ENCODE assay signal across 14 cellular contexts in the genomic region with DNA sequence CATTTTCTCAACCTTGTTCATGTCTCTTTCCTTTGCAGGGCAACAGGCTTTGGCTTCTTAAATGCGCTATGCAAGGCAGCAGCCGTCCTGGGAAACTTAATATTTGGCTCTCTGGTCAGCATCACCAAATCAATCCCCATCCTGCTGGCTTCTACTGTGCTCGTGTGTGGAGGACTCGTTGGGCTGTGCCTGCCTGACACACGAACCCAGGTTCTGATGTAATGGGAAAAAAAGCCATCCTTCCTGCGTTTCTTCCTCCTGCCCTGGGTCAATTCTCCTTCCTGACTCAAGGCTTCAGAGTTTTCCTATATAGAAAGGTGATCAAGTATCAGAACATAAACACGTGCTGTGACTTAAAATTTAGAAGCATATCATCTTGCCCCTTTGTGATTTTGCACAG.
DNase-seq lines count a peak whose midpoint lies in the region; ATAC-seq and TF ChIP-seq lines count a peak whose summit lies in the region.
"Had no signal": no experiment of that assay in that cellular context is flagged by ENCODE, and none has a peak within 500 bp of the region (broad histone marks: within the 10 kb centered on the region; RNA-seq: fewer than 3 reads in every experiment).

No MANE protein-coding gene starts in this region.

- H3K36me3 ChIP-seq in iPS-15b (ENCODE audit: control insufficient read depth, insufficient read depth, low read length) (no peaks in the 10 kb centered on the region), smooth muscle cell (ENCODE audit: low read depth) (no peaks in the 10 kb centered on the region)

- POLR2A ChIA-PET in T-cell (lab: Charles Lee): interaction anchor here (0.7 to 1.6 kb wide), 3 partner anchors 9 to 218 kb away, joined by 3 to 5 read pairs (median 4); a partner anchor contains a TSS

- peaks cover 3% of the 10 kb centered on the region for H3F3A ChIP-seq in smooth muscle cell (ENCODE audit: low read depth)

- H3K79me2 ChIP-seq in smooth muscle cell (ENCODE audit: low read depth): no peaks in the 10 kb centered on the region

- ATAC-seq in activated T-cell treated with anti-CD3 and anti-CD28 coated beads, Interleukin-2, amount 50 U/mL, for 4 hours: no peak
- no peak for ATAC-seq in T-cell (replicated peaks in 1 of 4)
- ATAC-seq: esophagus mucosa, PC-3 had no signal

- peak overlapping the region; percentile 39 for H3K4me2 ChIP-seq in smooth muscle cell

- no peak overlapping the region for H2AFZ ChIP-seq in smooth muscle cell (ENCODE audit: low read depth)

- H3K27me3 Mint-ChIP-seq in activated T-cell treated with anti-CD3 and anti-CD28 coated beads, Interleukin-2, amount 50 U/mL, for 4 hours (ENCODE audit: low read depth): no peaks in the 10 kb centered on the region
- no peaks in the 10 kb centered on the region for H3K27me3 Mint-ChIP-seq in T-cell

- H3K4me1 ChIP-seq in iPS-15b (ENCODE audit: control insufficient read depth, insufficient read depth, low read length): peaks cover 27% of the 10 kb centered on the region
- peaks cover 27% of the 10 kb centered on the region for H3K4me1 ChIP-seq in smooth muscle cell (ENCODE audit: low read depth)

- peaks cover 56% of the 10 kb centered on the region for H3K4me1 Mint-ChIP-seq in activated T-cell treated with anti-CD3 and anti-CD28 coated beads, Interleukin-2, amount 50 U/mL, for 4 hours (ENCODE audit: low read depth)
- H3K4me1 Mint-ChIP-seq in T-cell: peaks cover 57 to 67% (median 65%) of the 10 kb centered on the region in 3 donors

- H3K9ac ChIP-seq in iPS-15b (ENCODE audit: low read depth, low read length): no peak overlapping the region
- no peak overlapping the region for H3K9ac ChIP-seq in smooth muscle cell (ENCODE audit: low read depth)

- no peaks in the 10 kb centered on the region for H4K20me1 ChIP-seq in smooth muscle cell (ENCODE audit: low read depth)

- no peak for DNase-seq in activated T-cell treated with anti-CD3 and anti-CD28 coated beads, Interleukin-2, amount 50 U/mL, for 4 hours
- no peak for DNase-seq in activated T-cell treated with anti-CD3 and anti-CD28 coated beads for 4 hours
- no peak for DNase-seq in T-cell
- no peak for DNase-seq in smooth muscle cell (lab: John Stamatoyannopoulos, UW; ENCODE audit: unreplicated experiment)
- no peak for DNase-seq in HCEC 1CT
- DNase-seq in retina: no peak
- DNase-seq in H4 (ENCODE audit: low spot score): no peak
- DNase-seq: activated CD4-positive, CD25-positive, alpha-beta regulatory T cell treated with anti-CD3 and anti-CD28 coated beads, Interleukin-2, amount 50 U/mL, for 72 hours; mammary epithelial cell; NCI-H1105; NCI-H345; PC-3 had no signal

- peak overlapping the region; percentile 4 for H3K4me3 ChIP-seq in iPS-15b (ENCODE audit: low read depth, low read length)
- no peak overlapping the region for H3K4me3 ChIP-seq in smooth muscle cell

- peak overlapping the region; percentile 96 to 97 for H3K27ac Mint-ChIP-seq in T-cell

- WGBS in smooth muscle cell (ENCODE audit: low lambda C conversion rate): 39% methylated on average over 7 of the region's 7 CpGs

- H3K9me3 Mint-ChIP-seq in activated T-cell treated with anti-CD3 and anti-CD28 coated beads, Interleukin-2, amount 50 U/mL, for 4 hours: no peaks in the 10 kb centered on the region
- peaks cover 0 to 12% (median 8%) of the 10 kb centered on the region in 3 donors for H3K9me3 Mint-ChIP-seq in T-cell

- no peak for TF ChIP-seq CTCF in smooth muscle cell (IDR thresholded peaks at IDR 0.05; ENCODE audit: borderline replicate concordance, insufficient read depth, poor library complexity, severe bottlenecking)

- no peak overlapping the region for H3K27ac ChIP-seq in smooth muscle cell (ENCODE audit: low read depth)

- H3K36me3 Mint-ChIP-seq in activated T-cell treated with anti-CD3 and anti-CD28 coated beads, Interleukin-2, amount 50 U/mL, for 4 hours (ENCODE audit: insufficient read depth): no peaks in the 10 kb centered on the region
- peaks cover 3% of the 10 kb centered on the region for H3K36me3 Mint-ChIP-seq in T-cell

- no peaks in the 10 kb centered on the region for H3K9me3 ChIP-seq in iPS-15b (ENCODE audit: control insufficient read depth, insufficient read depth, low read length)
- no peaks in the 10 kb centered on the region for H3K9me3 ChIP-seq in smooth muscle cell (replicated peaks; ENCODE audit: low read depth)

- H3K27me3 ChIP-seq in iPS-15b (ENCODE audit: control insufficient read depth, insufficient read depth, low read length) (no peaks in the 10 kb centered on the region), smooth muscle cell (ENCODE audit: low read depth) (no peaks in the 10 kb centered on the region)

- CTCF ChIA-PET in T-cell (lab: Charles Lee): interaction anchor here in 1 of 2 donors (0.9 kb wide), 1 partner anchor 234 kb away, joined by 4 read pairs; no protein-coding TSS in a partner anchor

- H3K4me3 Mint-ChIP-seq in activated T-cell treated with anti-CD3 and anti-CD28 coated beads, Interleukin-2, amount 50 U/mL, for 4 hours: peak overlapping the region; percentile 42
- peak overlapping the region; percentile 55 to 76 (median 61) for H3K4me3 Mint-ChIP-seq in T-cell
